Comparison of ENCODE assay signal across 29 cellular contexts in the genomic region with DNA sequence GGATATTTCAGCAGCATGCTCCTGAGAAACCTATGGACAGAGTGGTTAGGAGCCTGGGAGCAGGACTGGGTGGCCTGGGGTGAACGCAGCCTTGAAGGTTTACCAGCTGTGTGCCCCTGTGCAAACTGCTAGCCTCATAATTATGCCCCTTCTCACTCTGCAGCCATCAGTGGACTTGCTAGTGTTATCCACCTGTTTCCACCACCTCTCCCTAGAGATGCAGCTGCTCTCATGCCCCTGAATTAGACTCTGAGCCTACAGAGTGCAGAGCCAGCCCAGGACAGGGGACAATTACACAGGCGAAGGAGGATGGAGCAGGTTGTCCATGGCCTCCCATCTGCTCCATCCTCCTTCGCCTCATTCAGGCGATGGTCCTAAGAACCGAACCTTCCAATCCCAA.
"Had no signal": no experiment of that assay in that cellular context is flagged by ENCODE, and none has a peak within 500 bp of the region (broad histone marks: within the 10 kb centered on the region; RNA-seq: fewer than 3 reads in every experiment).

No MANE protein-coding gene starts in this region.

- H3K9me3 ChIP-seq: MG63, SJSA1, SK-N-SH had no signal

- DNase-seq: Kasumi-1, KG1, MG63, NCI-H1048, NCI-H1092 treated with DMSO at 0.1 percent for 48 hours, NCI-H1105 treated with DMSO at 0.1 percent for 48 hours, NCI-H1417, NCI-H1436, NCI-H1694 treated with DMSO at 0.1 percent for 48 hours, NCI-H187 treated with DMSO at 0.1 percent for 48 hours, NCI-H2029, NCI-H2081, NCI-H2171 treated with DMSO at 0.1 percent for 48 hours, NCI-H2227 treated with DMSO at 0.1 percent for 48 hours, NCI-H345, NCI-H446, NCI-H510A treated with DMSO at 0.1 percent for 48 hours, NCI-H524 treated with DMSO at 0.1 percent for 48 hours, NCI-H526 treated with DMSO at 0.1 percent for 48 hours, NCI-H774, PC-9, Right ventricle myocardium superior, SHP77 treated with DMSO at 0.1 percent for 48 hours, SK-N-SH, SW 1271 had no signal

- H3K4me3 ChIP-seq: K562, MG63, PC-9, SJSA1 had no signal

- H3K27ac ChIP-seq: PC-9, RWPE1, SJSA1 had no signal

- H3K27me3 ChIP-seq: MG63, SJSA1 had no signal

- H3K36me3 ChIP-seq: MG63 had no signal

- ATAC-seq: K562, Panc1 had no signal
